In the genomic region with DNA sequence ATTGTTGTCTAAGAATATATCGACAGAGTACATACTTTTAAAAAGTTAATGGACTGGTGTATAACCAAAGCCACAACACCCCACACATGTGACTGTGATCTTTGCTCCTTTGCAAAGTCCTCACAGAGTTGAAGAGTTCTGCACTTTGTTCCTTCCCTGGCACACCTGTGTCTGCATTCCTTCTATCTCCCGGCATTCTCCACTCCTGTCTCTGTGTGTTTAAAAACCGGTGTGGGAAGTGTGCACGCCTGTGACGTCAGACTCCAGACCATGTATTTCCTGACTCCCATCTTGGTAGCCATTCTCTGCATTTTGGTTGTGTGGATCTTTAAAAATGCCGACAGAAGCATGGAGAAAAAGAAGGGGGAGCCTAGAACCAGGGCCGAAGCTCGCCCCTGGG, we compare ENCODE assay signal across 35 cellular contexts. TPM values are rescaled to one million over a fixed set of nuclear protein-coding genes. Genes with fewer than 3 reads are reported as not detected.
DNase-seq lines count a peak whose midpoint lies in the region; ATAC-seq, FAIRE-seq and TF ChIP-seq lines count a peak whose summit lies in the region.
"Had no signal": no experiment of that assay in that cellular context is flagged by ENCODE, and none has a peak within 500 bp of the region (broad histone marks: within the 10 kb centered on the region; RNA-seq: fewer than 3 reads in every experiment).

A gene with protein sequence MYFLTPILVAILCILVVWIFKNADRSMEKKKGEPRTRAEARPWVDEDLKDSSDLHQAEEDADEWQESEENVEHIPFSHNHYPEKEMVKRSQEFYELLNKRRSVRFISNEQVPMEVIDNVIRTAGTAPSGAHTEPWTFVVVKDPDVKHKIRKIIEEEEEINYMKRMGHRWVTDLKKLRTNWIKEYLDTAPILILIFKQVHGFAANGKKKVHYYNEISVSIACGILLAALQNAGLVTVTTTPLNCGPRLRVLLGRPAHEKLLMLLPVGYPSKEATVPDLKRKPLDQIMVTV (plus strand): TSS at position 251 of the 400 bp plus-strand sequence. CDS start 20 bp downstream, at position 271.

- no peak for TF ChIP-seq POLR2A in HepG2 (IDR thresholded peaks at IDR 0.05; ENCODE audit: insufficient read depth in 1 of 2, low read depth in 2 of 2, low read length in 2 of 2)

- in situ Hi-C loops in HepG2 (cut with HindIII; ENCODE audit: extremely low pct_ligation_motif_present, low pct_unique_long_range_greater_than_20kb): no loop called here

- BruUV-seq in Calu3 (replicated peaks; lab: Mats Ljungman, UMichigan) (no TSS peak), HepG2 (replicated peaks; lab: Mats Ljungman, UMichigan) (no TSS peak)

- H3K27ac ChIP-seq in HepG2 (ENCODE audit: extremely low read length, insufficient read depth, low read length) (no peak within 1 kb of the TSS), pancreas (no peak within 1 kb of the TSS)
- H3K27ac ChIP-seq: brain microvascular endothelial cell, HL-60, ovary, right atrium auricular region, uterus, WERI-Rb-1 had no signal

- H3K4me3 ChIP-seq in HepG2 (replicated peaks in 1 of 3; ENCODE audit: insufficient read depth in 1 of 3, low read depth in 2 of 3, low read length in 3 of 3) (no peak within 1 kb of the TSS), pancreas (no peak within 1 kb of the TSS)
- H3K4me3 ChIP-seq: ovary, right atrium auricular region, uterus had no signal

- 15% methylated on average over 8 of the region's 8 CpGs for WGBS in HepG2 (ENCODE audit: low lambda C conversion rate)
- WGBS in pancreas, 2 donors: 41 to 45% methylated on average over 8 of the region's 8 CpGs

- TF ChIP-seq CTCF in Calu3 (IDR thresholded peaks at IDR 0.05; ENCODE audit: unreplicated experiment): no peak
- TF ChIP-seq CTCF in HepG2 (CRISPR knock-in tag; IDR thresholded peaks at IDR 0.05): no peak
- TF ChIP-seq CTCF in pancreas (IDR thresholded peaks at IDR 0.05): no peak

- no peaks in the 10 kb centered on the region for H3K27me3 Mint-ChIP-seq in Calu3 (ENCODE audit: unreplicated experiment)

- no peak within 1 kb of the TSS for H3K9ac ChIP-seq in HepG2 (ENCODE audit: insufficient read depth, low read depth, low read length)

- peak in 1 of 2 experiments; percentile 36; a peak in 1 of 4 replicates for TF ChIP-seq EP300 in HepG2 (IDR thresholded peaks at IDR 0.05; ENCODE audit: low read depth in 2 of 2, low read length in 2 of 2)
- TF ChIP-seq EP300 in HepG2 (CRISPR knock-in tag; IDR thresholded peaks at IDR 0.05; ENCODE audit: borderline replicate concordance): no peak

- H3K4me2 ChIP-seq in HepG2 (ENCODE audit: low read depth, low read length): no peak within 1 kb of the TSS; the same call in 1 of the 2 replicates

- DNase-seq in Calu3: peak; percentile 30
- peak; percentile 43 for DNase-seq in HepG2 (ENCODE audit: low spot score)
- DNase-seq in pancreas: peak in 1 of 6 donors; percentile 12
- DNase-seq in medulla oblongata (ENCODE audit: extremely low spot score): no peak
- DNase-seq in activated CD4-positive, CD25-positive, alpha-beta regulatory T cell (lab: John Stamatoyannopoulos, UW): no peak
- DNase-seq: activated CD4-positive, alpha-beta T cell treated with anti-CD3 and anti-CD28 coated beads, Interleukin-2, amount 10 ng/mL, durations not matched to agents 24 days and 14 days; amygdala; brain microvascular endothelial cell; effector CD4-positive, alpha-beta T cell; hippocampal formation; left cardiac atrium; NCI-H1092; NCI-H1694 treated with DMSO at 0.1 percent for 48 hours; NCI-H82; nephron progenitor cell; ovary; SIG-M5; stimulated activated CD4-positive, alpha-beta T cell treated with anti-CD3 and anti-CD28 coated beads, Interleukin-1b, Interleukin-23, amount 100 ng/mL, for 48 hours; stimulated activated naive CD4-positive, alpha-beta T cell treated with Interleukin-2 at 50 U/mL for 16 hours; uterus; WERI-Rb-1 had no signal

- no peaks in the 10 kb centered on the region for H3K9me3 Mint-ChIP-seq in Calu3 (ENCODE audit: low read depth, unreplicated experiment)
- H3K9me3 Mint-ChIP-seq: activated CD4-positive, alpha-beta T cell treated with anti-CD3 and anti-CD28 coated beads, Interleukin-2, amount 10 ng/mL, durations not matched to agents 24 days and 14 days; activated naive CD4-positive, alpha-beta T cell treated with anti-CD3 and anti-CD28 coated beads, Interleukin-2, amount 50 U/mL, for 72 hours; nephron progenitor cell had no signal

- POLR2A ChIA-PET in HepG2 (lab: Yijun Ruan, JAX): no interaction called here

- H3K27ac Mint-ChIP-seq in Calu3 (ENCODE audit: unreplicated experiment): peak within 1 kb of the TSS; percentile 67
- H3K27ac Mint-ChIP-seq: activated CD4-positive, alpha-beta T cell treated with anti-CD3 and anti-CD28 coated beads, Interleukin-2, amount 10 ng/mL, durations not matched to agents 24 days and 14 days; activated naive CD4-positive, alpha-beta T cell treated with anti-CD3 and anti-CD28 coated beads, Interleukin-2, amount 50 U/mL, for 72 hours; nephron progenitor cell had no signal

- no peaks in the 10 kb centered on the region for H4K20me1 ChIP-seq in HepG2 (ENCODE audit: insufficient read depth, low read length)

- H3K27me3 ChIP-seq in HepG2 (ENCODE audit: control insufficient read depth in 1 of 2, insufficient read depth in 2 of 2, low read length in 2 of 2) (no peaks in the 10 kb centered on the region), pancreas (no peaks in the 10 kb centered on the region)
- H3K27me3 ChIP-seq: brain microvascular endothelial cell, ovary, right atrium auricular region, uterus had no signal

- peak; percentile 82 for ATAC-seq in HepG2
- ATAC-seq in pancreas: peak in 3 of 4 donors; percentile 40 to 65 (median 52)
- ATAC-seq in GM18519 (IDR thresholded peaks at IDR 0.05; ENCODE audit: low FRiP score, unreplicated experiment): no peak
- ATAC-seq in HG03442 (IDR thresholded peaks at IDR 0.05; ENCODE audit: unreplicated experiment): no peak
- ATAC-seq: activated naive CD4-positive, alpha-beta T cell treated with anti-CD3 and anti-CD28 coated beads, Interleukin-2, amount 50 U/mL, for 72 hours; left cardiac atrium had no signal

- H3K9me3 ChIP-seq in HepG2 (ENCODE audit: low read length): no peaks in the 10 kb centered on the region
- H3K9me3 ChIP-seq in pancreas: no peaks in the 10 kb centered on the region
- H3K9me3 ChIP-seq: ovary, right atrium auricular region, uterus had no signal

- intact Hi-C loops in Calu3 (cut with micrococcal nuclease; ENCODE audit: unreplicated experiment) (no loop called here), HepG2 (cut with micrococcal nuclease; ENCODE audit: unreplicated experiment) (no loop called here), pancreas (cut with DNase I) (no loop called here)

- CTCF ChIA-PET in Calu3 (lab: Charles Lee) (no interaction called here), HepG2 (lab: Yijun Ruan, JAX; ENCODE audit: low intra/inter-chr PET ratio, low total read pairs) (no interaction called here)

- peaks cover 4% of the 10 kb centered on the region for H3K36me3 Mint-ChIP-seq in Calu3 (ENCODE audit: insufficient read depth, unreplicated experiment)
- H3K36me3 Mint-ChIP-seq: activated naive CD4-positive, alpha-beta T cell treated with anti-CD3 and anti-CD28 coated beads, Interleukin-2, amount 50 U/mL, for 72 hours; CD14-positive monocyte had no signal

- no peaks in the 10 kb centered on the region for H3K36me3 ChIP-seq in HepG2 (replicated peaks in 1 of 2; ENCODE audit: control insufficient read depth in 1 of 2, insufficient read depth in 2 of 2, low read length in 2 of 2)
- H3K36me3 ChIP-seq in pancreas: no peaks in the 10 kb centered on the region
- H3K36me3 ChIP-seq: brain microvascular endothelial cell, ovary, right atrium auricular region, uterus, WERI-Rb-1 had no signal

- H3K4me1 Mint-ChIP-seq in Calu3 (ENCODE audit: low read depth, unreplicated experiment): peaks cover 9% of the 10 kb centered on the region
- H3K4me1 Mint-ChIP-seq: activated CD4-positive, alpha-beta T cell treated with anti-CD3 and anti-CD28 coated beads, Interleukin-2, amount 10 ng/mL, durations not matched to agents 24 days and 14 days; CD14-positive monocyte; nephron progenitor cell had no signal

- TF ChIP-seq RAD21 in HepG2 (CRISPR knock-in tag; IDR thresholded peaks at IDR 0.05): no peak

- no peaks in the 10 kb centered on the region for H3K79me2 ChIP-seq in HepG2 (ENCODE audit: insufficient read depth, low read length)

- peak; percentile 76 for FAIRE-seq in colon (lab: Jason Lieb, UNC)
- peak; percentile 67 for FAIRE-seq in HepG2 (lab: Jason Lieb, UNC)
- no peak for FAIRE-seq in pancreas (lab: Jason Lieb, UNC)
- FAIRE-seq: A204.1, H1 had no signal

- peaks cover 14% of the 10 kb centered on the region for H3K4me1 ChIP-seq in HepG2 (ENCODE audit: insufficient read depth, low read length)
- H3K4me1 ChIP-seq in pancreas: no peaks in the 10 kb centered on the region
- H3K4me1 ChIP-seq: right atrium auricular region, uterus had no signal

- no peak within 1 kb of the TSS for H3K4me3 Mint-ChIP-seq in Calu3 (ENCODE audit: low read depth, unreplicated experiment)
- H3K4me3 Mint-ChIP-seq: activated CD4-positive, alpha-beta T cell treated with anti-CD3 and anti-CD28 coated beads, Interleukin-2, amount 10 ng/mL, durations not matched to agents 24 days and 14 days; CD14-positive monocyte; nephron progenitor cell had no signal

- H2AFZ ChIP-seq in HepG2 (ENCODE audit: low read length): no peak within 1 kb of the TSS

RNA-seq across cellular contexts. Expression of the gene that starts here (rescaled TPM):
- total RNA-seq in Calu3 (2022) (0.92 and 2.0 TPM in 2 replicates), HepG2 (2016; rRNA removed; fragmentation: Illumina TruSeq; extraction: Trizol) (0.46 and 0.52 TPM in 2 replicates), pancreas (under 1 TPM; 0.09 to 0.75 (median 0.26) TPM)
- total RNA-seq in HepG2 (2016; cell fraction: cytosol; rRNA removed; fragmentation: Illumina TruSeq; extraction: Trizol; ENCODE audit: low read depth): 0.09 TPM in 1 of 2 replicates, not detected in the other
- total RNA-seq in HepG2 (2016; cell fraction: insoluble cytoplasmic fraction; rRNA removed; fragmentation: Illumina TruSeq; extraction: Trizol): 0.17 and 0.31 TPM in 2 replicates
- total RNA-seq in HepG2 (2016; cell fraction: membrane; rRNA removed; fragmentation: Illumina TruSeq; extraction: Trizol): 0.03 TPM in 1 of 2 replicates, not detected in the other
- total RNA-seq in HepG2 (2016; cell fraction: nucleus; rRNA removed; fragmentation: Illumina TruSeq; extraction: Trizol): 0.03 and 0.66 TPM in 2 replicates
- polyA plus RNA-seq in HepG2 (2011; rRNA removed) (0.01 TPM in 2 replicates), pancreas (under 1 TPM in 1 of 2 donors, not detected in 1; 0.12 TPM)
- 0.01 TPM in 2 replicates for polyA plus RNA-seq in HepG2 (2011; cell fraction: cytosol; rRNA removed)
- 0.03 TPM in 1 of 2 replicates, not detected in the other for polyA plus RNA-seq in HepG2 (2011; cell fraction: nucleus; rRNA removed)
- polyA plus RNA-seq in HepG2 (2012): 0.04 and 0.21 TPM in 2 replicates
- polyA plus RNA-seq in HepG2 (2016; cell fraction: cytosol; fragmentation: Illumina TruSeq; extraction: Trizol; ENCODE audit: low read depth): 0.08 TPM in 1 of 2 replicates, not detected in the other
- 0.11 and 0.13 TPM in 2 replicates for polyA plus RNA-seq in HepG2 (2016; cell fraction: insoluble cytoplasmic fraction; fragmentation: Illumina TruSeq; extraction: Trizol; ENCODE audit: low read depth)
- not detected in 2 replicates for polyA plus RNA-seq in HepG2 (2016; cell fraction: membrane; fragmentation: Illumina TruSeq; extraction: Trizol; ENCODE audit: low read depth)
- 0.15 and 0.94 TPM in 2 replicates for polyA plus RNA-seq in HepG2 (2016; cell fraction: nucleus; fragmentation: Illumina TruSeq; extraction: Trizol; ENCODE audit: insufficient read depth, low read depth)
- not detected in 2 replicates for polyA minus RNA-seq in HepG2 (2011; rRNA and poly(A)+ RNA removed; ENCODE audit: low replicate concordance)
- polyA minus RNA-seq in HepG2 (2011; cell fraction: cytosol; rRNA and poly(A)+ RNA removed): not detected in 2 replicates
- polyA minus RNA-seq in HepG2 (2011; cell fraction: nucleus; rRNA and poly(A)+ RNA removed): not detected in 2 replicates
- total RNA-seq: activated CD4-positive, alpha-beta T cell treated with anti-CD3 and anti-CD28 coated beads, Interleukin-2, amount 10 ng/mL, durations not matched to agents 24 days and 14 days; activated CD8-positive, alpha-beta memory T cell treated with anti-CD3 and anti-CD28 coated beads for 36 hours; activated naive CD4-positive, alpha-beta T cell treated with anti-CD3 and anti-CD28 coated beads, Interleukin-2, amount 50 U/mL, for 72 hours; chondrocyte; H1; left cardiac atrium; LHCN-M2; NCI-H460; ovary; right atrium auricular region; temporal lobe; uterus had no signal
- polyA plus RNA-seq: CD14-positive monocyte, H1, ovary had no signal

Comparison
In these comparisons a context has a peak if more than half of its experiments do, and no peak if none do; other contexts are left out.
1. Peak in DNase-seq and ATAC-seq in HepG2; RNA of the gene not detected or under 1 TPM.
2. Peak in ATAC-seq in pancreas; RNA of the gene not detected or under 1 TPM.